In genomic region chr16:85767569-85767968, GRCh38 we compare ENCODE assay signal across 1 cellular context.
TF ChIP-seq lines count a peak whose summit lies in the region.

No MANE protein-coding gene starts in this region.

TF ChIP-seq in endothelial cell of umbilical vein, 7 proteins besides CTCF, POLR2A, EP300 and RAD21 (continued from another document):
- TF ChIP-seq MAX (IDR thresholded peaks at IDR 0.05; ENCODE audit: insufficient read depth, insufficient read length): no peak
